8 cellular contexts compared by ENCODE assay signal in genomic region chr16:22373662-22374310, GRCh38. TPM values are rescaled to one million over a fixed set of nuclear protein-coding genes. Genes with fewer than 3 reads are reported as not detected.
DNase-seq lines count a peak whose midpoint lies in the region; ATAC-seq and TF ChIP-seq lines count a peak whose summit lies in the region.

No MANE protein-coding gene starts in this region.

- H3K9me3 Mint-ChIP-seq in CD8-positive, alpha-beta T cell = no peaks in the 10 kb centered on the region
- H3K9me3 Mint-ChIP-seq in activated CD4-positive, alpha-beta T cell treated with anti-CD3 and anti-CD28 coated beads for 36 hours (ENCODE audit: low read depth) = no peaks in the 10 kb centered on the region
- no peaks in the 10 kb centered on the region for H3K9me3 Mint-ChIP-seq in mesothelial cell of epicardium

- peak in 6 of 7 experiments; percentile 15 to 69 (median 45) for DNase-seq in CD8-positive, alpha-beta T cell
- peak; percentile 24 for DNase-seq in HT1080 (ENCODE audit: low read depth)
- peak; percentile 62 for DNase-seq in activated CD4-positive, alpha-beta T cell treated with anti-CD3 and anti-CD28 coated beads for 36 hours
- peak; percentile 28 for DNase-seq in effector CD4-positive, alpha-beta T cell
- DNase-seq in mesothelial cell of epicardium (ENCODE audit: low spot score in 2 of 2, unreplicated experiment in 2 of 2) = peak in 1 of 2 experiments; percentile 66
- DNase-seq in suprapubic skin (ENCODE audit: low spot score in 2 of 2) = peak; percentile 72 to 84
- DNase-seq in NCI-H128 (lab: John Stamatoyannopoulos, UW; ENCODE audit: unreplicated experiment) = no peak

- H3K27me3 Mint-ChIP-seq in CD8-positive, alpha-beta T cell (ENCODE audit: low read depth) = no peaks in the 10 kb centered on the region
- H3K27me3 Mint-ChIP-seq in activated CD4-positive, alpha-beta T cell treated with anti-CD3 and anti-CD28 coated beads for 36 hours = no peaks in the 10 kb centered on the region
- no peaks in the 10 kb centered on the region for H3K27me3 Mint-ChIP-seq in mesothelial cell of epicardium (ENCODE audit: low read depth)

- peak overlapping the region; percentile 97 for H3K4me3 Mint-ChIP-seq in CD8-positive, alpha-beta T cell
- peak overlapping the region; percentile 97 for H3K4me3 Mint-ChIP-seq in activated CD4-positive, alpha-beta T cell treated with anti-CD3 and anti-CD28 coated beads for 36 hours
- peak overlapping the region; percentile 95 for H3K4me3 Mint-ChIP-seq in mesothelial cell of epicardium

- intact Hi-C loops in CD8-positive, alpha-beta T cell (cut with DNase I, micrococcal nuclease) = loop anchor here (1.0 to 10.0 kb wide), 6 partner anchors 15 to 181 kb away; partner anchors contain the start of gene POLR3E (in 1 of the 2)
- intact Hi-C loops in activated CD4-positive, alpha-beta T cell treated with anti-CD3 and anti-CD28 coated beads for 36 hours (cut with DNase I, micrococcal nuclease) = loop anchor here (1.0 to 10.0 kb wide), 16 partner anchors 11 to 1569 kb away; partner anchors contain the start of genes DCUN1D3 (in 1 of the 2), ERI2 (in 1 of the 2), LYRM1 (in 1 of the 2) and POLR3E (in 1 of the 2)

- POLR2A ChIA-PET in CD8-positive, alpha-beta T cell (lab: Charles Lee) = interaction anchor here (0.7 to 5.7 kb wide), 14 partner anchors 8 to 185 kb away, joined by 3 to 75 read pairs (median 4); no protein-coding TSS in a partner anchor
- POLR2A ChIA-PET in activated CD4-positive, alpha-beta T cell treated with anti-CD3 and anti-CD28 coated beads for 36 hours (lab: Charles Lee) = interaction anchor here (1.1 to 2.6 kb wide), 3 partner anchors 20 to 27 kb away, joined by 3 to 14 read pairs (median 4); no protein-coding TSS in a partner anchor

- ATAC-seq in CD8-positive, alpha-beta T cell = no peak
- peak; percentile 19 for ATAC-seq in GM21390 (IDR thresholded peaks at IDR 0.05; ENCODE audit: unreplicated experiment)
- ATAC-seq in activated CD4-positive, alpha-beta T cell treated with anti-CD3 and anti-CD28 coated beads for 36 hours = peak; percentile 3

- peak overlapping the region; percentile 77 for H3K27ac ChIP-seq in CD8-positive, alpha-beta T cell (ENCODE audit: low read depth, low read length)
- H3K27ac ChIP-seq in suprapubic skin = peak overlapping the region; percentile 82

- no peaks in the 10 kb centered on the region for H3K27me3 ChIP-seq in CD8-positive, alpha-beta T cell (ENCODE audit: insufficient read depth, low read length)
- no peaks in the 10 kb centered on the region for H3K27me3 ChIP-seq in suprapubic skin

- TF ChIP-seq EP300 in suprapubic skin (IDR thresholded peaks at IDR 0.05) = no peak

- no peaks in the 10 kb centered on the region for H3K36me3 ChIP-seq in CD8-positive, alpha-beta T cell (ENCODE audit: insufficient read depth, low read length)
- no peaks in the 10 kb centered on the region for H3K36me3 ChIP-seq in suprapubic skin

- peaks cover 23% of the 10 kb centered on the region for H3K36me3 Mint-ChIP-seq in CD8-positive, alpha-beta T cell
- peaks cover 22% of the 10 kb centered on the region for H3K36me3 Mint-ChIP-seq in activated CD4-positive, alpha-beta T cell treated with anti-CD3 and anti-CD28 coated beads for 36 hours (ENCODE audit: low read depth)
- no peaks in the 10 kb centered on the region for H3K36me3 Mint-ChIP-seq in mesothelial cell of epicardium

- peaks cover 57% of the 10 kb centered on the region for H3K4me1 Mint-ChIP-seq in CD8-positive, alpha-beta T cell (ENCODE audit: low read depth)
- H3K4me1 Mint-ChIP-seq in activated CD4-positive, alpha-beta T cell treated with anti-CD3 and anti-CD28 coated beads for 36 hours = peaks cover 45% of the 10 kb centered on the region
- peaks cover 38% of the 10 kb centered on the region for H3K4me1 Mint-ChIP-seq in mesothelial cell of epicardium

- no peak for TF ChIP-seq POLR2A in suprapubic skin (IDR thresholded peaks at IDR 0.05)

- peak overlapping the region; percentile 60 for H3K4me3 ChIP-seq in CD8-positive, alpha-beta T cell (ENCODE audit: low read depth, low read length)
- H3K4me3 ChIP-seq in suprapubic skin = peak overlapping the region; percentile 89

- WGBS in suprapubic skin = under 1% methylated on average over 39 of the region's 51 CpGs

- peak overlapping the region; percentile 95 for H3K27ac Mint-ChIP-seq in CD8-positive, alpha-beta T cell
- H3K27ac Mint-ChIP-seq in activated CD4-positive, alpha-beta T cell treated with anti-CD3 and anti-CD28 coated beads for 36 hours = peak overlapping the region; percentile 95
- H3K27ac Mint-ChIP-seq in mesothelial cell of epicardium = peak overlapping the region; percentile 92

- H3K4me1 ChIP-seq in CD8-positive, alpha-beta T cell (ENCODE audit: insufficient read depth, low read length) = peaks cover 41% of the 10 kb centered on the region
- peaks cover 52% of the 10 kb centered on the region for H3K4me1 ChIP-seq in suprapubic skin

- H3K9me3 ChIP-seq in CD8-positive, alpha-beta T cell (ENCODE audit: low read length) = no peaks in the 10 kb centered on the region
- no peaks in the 10 kb centered on the region for H3K9me3 ChIP-seq in suprapubic skin

- no peak for TF ChIP-seq CTCF in CD8-positive, alpha-beta T cell (IDR thresholded peaks at IDR 0.05)
- TF ChIP-seq CTCF in mesothelial cell of epicardium (IDR thresholded peaks at IDR 0.05; ENCODE audit: unreplicated experiment) (no peak), suprapubic skin (IDR thresholded peaks at IDR 0.05) (no peak)

- CTCF ChIA-PET in CD8-positive, alpha-beta T cell (lab: Charles Lee) = interaction anchor here (0.7 to 2.5 kb wide), 6 partner anchors 13 to 54 kb away, joined by 3 to 17 read pairs (median 4); no protein-coding TSS in a partner anchor
- CTCF ChIA-PET in activated CD4-positive, alpha-beta T cell treated with anti-CD3 and anti-CD28 coated beads for 36 hours (lab: Charles Lee) = interaction anchor here (0.7 to 2.1 kb wide), 6 partner anchors 7 to 53 kb away, joined by 3 to 11 read pairs (median 6); no protein-coding TSS in a partner anchor

RNA-seq across cellular contexts. Expression of gene CDR2, which starts 0.6 kb away (rescaled TPM):
- total RNA-seq in CD8-positive, alpha-beta T cell = 100 to 1,000 TPM; 119 to 120 TPM
- 17.3 and 18.2 TPM in 2 replicates for total RNA-seq in HT1080 (2014; rRNA removed; shearing (Covaris generic))
- polyA plus RNA-seq in HT1080 (2015; cell fraction: cytosol; rRNA removed) = 20.6 and 21.8 TPM in 2 replicates
- polyA plus RNA-seq in HT1080 (2015; cell fraction: nucleus; rRNA removed) = 10.9 and 13.5 TPM in 2 replicates
- total RNA-seq in activated CD4-positive, alpha-beta T cell treated with anti-CD3 and anti-CD28 coated beads for 36 hours = 10 to 100 TPM; 29.5 to 33.7 TPM
- total RNA-seq in mesothelial cell of epicardium = 26.3 to 33.0 TPM (median 27.3 TPM) in 3 replicates
- 10 to 100 TPM; 10.7 to 37.1 (median 21.6) TPM for total RNA-seq in suprapubic skin
